Comparison of ENCODE assay signal across 10 cellular contexts in the genomic region with DNA sequence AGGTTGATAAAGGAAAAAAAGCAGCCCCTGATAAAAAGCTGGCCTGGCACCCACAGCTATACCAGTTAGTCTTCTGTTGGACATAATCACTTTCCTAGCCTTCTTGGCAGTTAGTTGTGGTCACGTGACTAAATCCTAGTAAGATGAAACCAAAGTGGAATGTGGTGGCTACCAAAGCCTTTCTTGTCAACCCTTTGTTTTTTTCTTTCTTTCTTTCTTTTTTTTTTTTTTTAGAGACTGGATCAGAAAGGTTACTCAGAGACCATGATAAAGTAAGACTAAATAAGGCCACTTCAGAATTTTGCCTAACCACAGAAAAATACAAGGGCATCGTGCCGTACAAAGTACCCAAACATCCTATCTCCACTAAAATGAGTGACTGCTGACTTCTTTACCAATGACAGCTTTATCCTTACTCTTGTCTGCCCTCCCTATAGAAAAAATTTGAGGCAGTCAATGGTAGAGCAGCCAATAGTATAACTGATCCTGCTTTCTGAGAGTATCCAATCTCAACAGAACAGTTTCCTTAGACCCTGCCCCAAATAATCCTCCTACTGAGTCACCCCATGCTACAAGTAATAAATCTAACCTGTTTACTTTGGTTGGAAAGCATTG. TPM values are rescaled to one million over a fixed set of nuclear protein-coding genes. Genes with fewer than 3 reads are reported as not detected.
DNase-seq lines count a peak whose midpoint lies in the region; ATAC-seq and TF ChIP-seq lines count a peak whose summit lies in the region.
"Had no signal": no experiment of that assay in that cellular context is flagged by ENCODE, and none has a peak within 500 bp of the region (broad histone marks: within the 10 kb centered on the region; RNA-seq: fewer than 3 reads in every experiment).

No MANE protein-coding gene starts in this region.

- H3K27me3 ChIP-seq in thyroid gland, result no peaks in the 10 kb centered on the region

- peak; percentile 25 for DNase-seq in NCI-H82 (lab: John Stamatoyannopoulos, UW)
- DNase-seq in NCI-H82 treated with DMSO at 0.1 percent for 48 hours (lab: John Stamatoyannopoulos, UW; ENCODE audit: unreplicated experiment), result no peak
- DNase-seq in SK-N-MC (ENCODE audit: low read depth, low spot score), result no peak
- DNase-seq in fibroblast of pulmonary artery (ENCODE audit: low read depth), result peak; percentile 85
- peak; percentile 33 to 48 for DNase-seq in thyroid gland
- DNase-seq in NCI-H345 treated with DMSO at 0.1 percent for 48 hours (lab: John Stamatoyannopoulos, UW; ENCODE audit: unreplicated experiment), result no peak

- intact Hi-C loops in thyroid gland (cut with DNase I), result loop anchor here (5.0 kb wide), 1 partner anchor 327 kb away; no protein-coding TSS in a partner anchor

- WGBS in thyroid gland, 2 donors, result 48 to 61% methylated on average over 3 of the region's 3 CpGs

- no peak overlapping the region for H3K9ac ChIP-seq in SK-N-MC (ENCODE audit: insufficient read length)

- H3K36me3 ChIP-seq in SK-N-MC (ENCODE audit: insufficient read depth, low read length) (no peaks in the 10 kb centered on the region), thyroid gland (no peaks in the 10 kb centered on the region)
- H3K36me3 ChIP-seq: HAP-1 had no signal

- peak overlapping the region; percentile 33; the same call in 1 of the 2 replicates for H3K27ac ChIP-seq in SK-N-MC
- peak overlapping the region; percentile 46 to 84 (median 75) for H3K27ac ChIP-seq in thyroid gland
- H3K27ac ChIP-seq: thoracic aorta had no signal

- H3K4me3 ChIP-seq in SK-N-MC (no peak overlapping the region), fibroblast of pulmonary artery (replicated peaks; ENCODE audit: low read depth, low read length) (no peak overlapping the region), thyroid gland (replicated peaks in 1 of 3) (no peak overlapping the region)
- H3K4me3 ChIP-seq: HAP-1, thoracic aorta had no signal

- TF ChIP-seq POLR2A in thyroid gland (IDR thresholded peaks at IDR 0.05), result peak in 1 of 2 donors; percentile 10

- H3K4me1 ChIP-seq in thyroid gland, result peaks cover 26 to 28% of the 10 kb centered on the region in 2 donors

- no peaks in the 10 kb centered on the region for H3K9me3 ChIP-seq in SK-N-MC (ENCODE audit: low read depth, low read length)
- H3K9me3 ChIP-seq in thyroid gland, result no peaks in the 10 kb centered on the region
- H3K9me3 ChIP-seq: HAP-1, thoracic aorta had no signal

- TF ChIP-seq CTCF in fibroblast of pulmonary artery (IDR thresholded peaks at IDR 0.05; ENCODE audit: low read length, missing control alignments) (no peak), thyroid gland (IDR thresholded peaks at IDR 0.05) (no peak)

- ATAC-seq in GM19328 (IDR thresholded peaks at IDR 0.05; ENCODE audit: unreplicated experiment) (no peak), GM21447 (IDR thresholded peaks at IDR 0.05; ENCODE audit: unreplicated experiment) (no peak)

RNA-seq across cellular contexts. Expression of gene KIF27, which starts 14.2 kb away (rescaled TPM):
- total RNA-seq in thyroid gland, result 10 to 100 TPM; 17.6 to 28.2 (median 19.2) TPM

RNA-seq across cellular contexts. Expression of gene HNRNPK, which starts 44.6 kb away (rescaled TPM):
- total RNA-seq in thyroid gland, result 100 to 1,000 TPM; 501 to 702 (median 639) TPM

RNA-seq across cellular contexts. Expression of gene RMI1, which starts 45.2 kb away (rescaled TPM):
- 10 to 100 TPM in 2 of 4 donors, 1 to 10 TPM in 2; 7.2 to 11.4 (median 9.7) TPM for total RNA-seq in thyroid gland

Comparison
In these comparisons a context has a peak if more than half of its experiments do, and no peak if none do; other contexts are left out.
1. DNase-seq: peak in NCI-H82 (single experiment), fibroblast of pulmonary artery (single experiment) and thyroid gland (2 of 2); none in NCI-H82 treated with DMSO at 0.1 percent for 48 hours (single experiment), SK-N-MC (single experiment) and NCI-H345 treated with DMSO at 0.1 percent for 48 hours (single experiment).